ENCODE assay signal across 8 cellular contexts in the genomic region with DNA sequence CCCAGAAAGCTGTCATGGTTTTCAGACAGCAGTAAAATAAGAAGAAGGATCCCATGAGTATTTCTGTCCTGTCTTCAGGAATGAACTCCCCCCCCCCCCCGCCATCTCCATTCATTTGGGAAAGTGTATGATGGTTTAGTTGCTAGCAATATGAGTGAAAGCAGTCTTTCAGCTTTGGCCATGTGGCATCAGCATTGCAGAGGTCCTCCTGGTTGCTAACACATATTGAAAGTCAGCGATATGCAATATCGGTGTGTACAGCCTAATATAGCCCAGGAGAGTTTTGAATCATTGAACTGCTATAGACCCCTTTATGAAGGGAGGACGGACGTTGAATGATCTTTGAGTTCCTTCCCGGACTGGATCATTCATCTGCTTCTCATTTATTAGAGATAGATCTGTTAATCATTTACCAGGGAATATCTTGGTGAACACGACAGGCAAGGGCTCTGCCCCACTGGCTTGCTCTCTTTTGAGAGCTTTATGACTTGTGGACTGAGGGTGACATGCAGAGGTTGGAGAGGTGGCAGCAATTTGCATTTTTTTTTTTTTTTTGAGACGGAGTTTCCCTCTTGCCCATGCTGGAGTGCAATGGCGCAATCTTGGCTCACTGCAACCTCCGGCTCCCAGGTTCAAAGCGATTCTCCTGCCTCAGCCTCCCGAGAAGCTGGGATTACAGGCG. TPM values are rescaled to one million over a fixed set of nuclear protein-coding genes. Genes with fewer than 3 reads are reported as not detected.
DNase-seq lines count a peak whose midpoint lies in the region; ATAC-seq and TF ChIP-seq lines count a peak whose summit lies in the region.

No MANE protein-coding gene starts in this region.

- H2AFZ ChIP-seq in OCI-LY1 (ENCODE audit: low read length) = no peak overlapping the region
- no peak overlapping the region for H2AFZ ChIP-seq in parathyroid adenoma

- H3K9me3 ChIP-seq in OCI-LY1 (ENCODE audit: low read length) = peaks cover 2% of the 10 kb centered on the region
- peaks cover 16% of the 10 kb centered on the region for H3K9me3 ChIP-seq in endodermal cell (ENCODE audit: control insufficient read depth, low read length)
- H3K9me3 ChIP-seq in parathyroid adenoma (ENCODE audit: control insufficient read depth, low read length) = no peaks in the 10 kb centered on the region

- H3K27me3 ChIP-seq in OCI-LY1 (ENCODE audit: insufficient read depth, low read length) = no peaks in the 10 kb centered on the region
- no peaks in the 10 kb centered on the region for H3K27me3 ChIP-seq in endodermal cell (ENCODE audit: control insufficient read depth, insufficient read depth, low read length, poor library complexity, severe bottlenecking)
- no peaks in the 10 kb centered on the region for H3K27me3 ChIP-seq in parathyroid adenoma (ENCODE audit: control insufficient read depth, insufficient read depth, low read length)

- POLR2A ChIA-PET in RWPE1 (lab: Yijun Ruan, JAX; ENCODE audit: low non-redundant PET) = interaction anchor here (1.4 kb wide), 1 partner anchor 51 kb away, joined by 4 read pairs; the partner anchor contains the start of gene TUBB3

- no peaks in the 10 kb centered on the region for H3K9me2 ChIP-seq in OCI-LY1 (ENCODE audit: low read depth, low read length)

- TF ChIP-seq CTCF in OCI-LY1 (IDR thresholded peaks at IDR 0.05; ENCODE audit: low read length) (no peak; the same call in 1 of the 2 replicates), endodermal cell (conservative IDR thresholded peaks at IDR 0.05) (no peak), parathyroid adenoma (IDR thresholded peaks at IDR 0.05) (no peak), RWPE1 (conservative IDR thresholded peaks at IDR 0.05; ENCODE audit: low read depth) (no peak)

- H3K4me3 Mint-ChIP-seq in endodermal cell = peak overlapping the region; percentile 97

- H3K9me3 Mint-ChIP-seq in endodermal cell = peaks cover 27% of the 10 kb centered on the region

- DNase-seq in DMS53 treated with DMSO at 0.1 percent for 48 hours (lab: John Stamatoyannopoulos, UW; ENCODE audit: unreplicated experiment) = peak; percentile 76
- no peak for DNase-seq in endodermal cell
- DNase-seq in RWPE1 (ENCODE audit: low spot score) = no peak
- DNase-seq in DMS79 treated with DMSO at 0.1 percent for 48 hours (lab: John Stamatoyannopoulos, UW) = no peak

- H3K36me3 Mint-ChIP-seq in endodermal cell (ENCODE audit: low read depth) = peaks cover 36% of the 10 kb centered on the region

- H3K4me2 ChIP-seq in OCI-LY1 (ENCODE audit: low read length) = peak overlapping the region; percentile 90
- peak overlapping the region; percentile 99 for H3K4me2 ChIP-seq in parathyroid adenoma (ENCODE audit: low read length)

- H3K36me3 ChIP-seq in OCI-LY1 (ENCODE audit: insufficient read depth, low read length) (peaks cover 27% of the 10 kb centered on the region), endodermal cell (ENCODE audit: control insufficient read depth, insufficient read depth, low read length) (peaks cover 18% of the 10 kb centered on the region), parathyroid adenoma (ENCODE audit: control insufficient read depth, insufficient read depth, low read length) (no peaks in the 10 kb centered on the region)

- ATAC-seq in HG02938 (IDR thresholded peaks at IDR 0.05; ENCODE audit: unreplicated experiment) = no peak
- ATAC-seq in HG02884 (IDR thresholded peaks at IDR 0.05; ENCODE audit: unreplicated experiment) = no peak

- H3K9ac ChIP-seq in OCI-LY1 (ENCODE audit: low read length) (peak overlapping the region; percentile 79), endodermal cell (ENCODE audit: extremely low read depth, low read length, poor library complexity, severe bottlenecking) (peak overlapping the region; percentile 94), parathyroid adenoma (no peak overlapping the region)

- peaks cover 3% of the 10 kb centered on the region for H3K27me3 Mint-ChIP-seq in endodermal cell (ENCODE audit: insufficient read depth)

- H4K20me1 ChIP-seq in OCI-LY1 (ENCODE audit: insufficient read depth, low read length) = no peaks in the 10 kb centered on the region

- peak overlapping the region; percentile 81 for H3K4me3 ChIP-seq in OCI-LY1 (ENCODE audit: low read depth, low read length, poor library complexity, severe bottlenecking)
- peak overlapping the region; percentile 96 for H3K4me3 ChIP-seq in endodermal cell (ENCODE audit: low read length)
- peak overlapping the region; percentile 94 for H3K4me3 ChIP-seq in parathyroid adenoma (ENCODE audit: low read depth, low read length)

- H3K79me2 ChIP-seq in OCI-LY1 (ENCODE audit: insufficient read depth, low read length) (peaks cover 40% of the 10 kb centered on the region), parathyroid adenoma (peaks cover 39% of the 10 kb centered on the region)

- H3K4me1 ChIP-seq in OCI-LY1 (ENCODE audit: insufficient read depth, low read length, severe bottlenecking) (peaks cover 29% of the 10 kb centered on the region), endodermal cell (ENCODE audit: control insufficient read depth, insufficient read depth, low read length) (peaks cover 6% of the 10 kb centered on the region), parathyroid adenoma (peaks cover 10% of the 10 kb centered on the region)

- H3K27ac Mint-ChIP-seq in endodermal cell = no peak overlapping the region

- CTCF ChIA-PET in RWPE1 (lab: Yijun Ruan, JAX) = no interaction called here

- peaks cover 13% of the 10 kb centered on the region for H3K4me1 Mint-ChIP-seq in endodermal cell

- no peaks in the 10 kb centered on the region for H3F3A ChIP-seq in OCI-LY1 (ENCODE audit: insufficient read depth, low read length)

- H3K27ac ChIP-seq in OCI-LY1 (ENCODE audit: low read depth, low read length, poor library complexity, severe bottlenecking) = peak overlapping the region; percentile 29
- no peak overlapping the region for H3K27ac ChIP-seq in endodermal cell (ENCODE audit: low read depth, low read length)
- H3K27ac ChIP-seq in parathyroid adenoma = no peak overlapping the region
- H3K27ac ChIP-seq in RWPE1 = no peak overlapping the region

- WGBS in endodermal cell (ENCODE audit: insufficient coverage in 1 of 2, insufficient read length in 1 of 2), 2 experiments = 92 to 93% methylated on average over 13 of the region's 13 CpGs

RNA-seq across cellular contexts. Expression of gene DEF8, which starts 25.2 kb away (rescaled TPM):
- 10 to 100 TPM; 74.9 to 81.2 TPM for total RNA-seq in endodermal cell
- 53.8 TPM for polyA plus RNA-seq in endodermal cell (2013, experiment 1 of 2)
- 53.3 TPM for polyA plus RNA-seq in endodermal cell (2013, experiment 2 of 2)

RNA-seq across cellular contexts. Expression of gene DBNDD1, which starts 45.5 kb away (rescaled TPM):
- 10 to 100 TPM; 31.5 to 32.5 TPM for total RNA-seq in endodermal cell
- 29.9 TPM for polyA plus RNA-seq in endodermal cell (2013, experiment 1 of 2)
- polyA plus RNA-seq in endodermal cell (2013, experiment 2 of 2) = 27.8 TPM

RNA-seq across cellular contexts. Expression of gene TUBB3, which starts 50.7 kb away (rescaled TPM):
- 100 to 1,000 TPM; 109 to 140 TPM for total RNA-seq in endodermal cell
- polyA plus RNA-seq in endodermal cell (2013, experiment 1 of 2) = 466 TPM
- polyA plus RNA-seq in endodermal cell (2013, experiment 2 of 2) = 448 TPM

RNA-seq across cellular contexts. Expression of gene MC1R, which starts 55.1 kb away (rescaled TPM):
- total RNA-seq in endodermal cell = 1 to 10 TPM; 3.4 to 4.8 TPM
- 2.7 TPM for polyA plus RNA-seq in endodermal cell (2013, experiment 1 of 2)
- polyA plus RNA-seq in endodermal cell (2013, experiment 2 of 2) = 2.9 TPM
